In the genomic region with DNA sequence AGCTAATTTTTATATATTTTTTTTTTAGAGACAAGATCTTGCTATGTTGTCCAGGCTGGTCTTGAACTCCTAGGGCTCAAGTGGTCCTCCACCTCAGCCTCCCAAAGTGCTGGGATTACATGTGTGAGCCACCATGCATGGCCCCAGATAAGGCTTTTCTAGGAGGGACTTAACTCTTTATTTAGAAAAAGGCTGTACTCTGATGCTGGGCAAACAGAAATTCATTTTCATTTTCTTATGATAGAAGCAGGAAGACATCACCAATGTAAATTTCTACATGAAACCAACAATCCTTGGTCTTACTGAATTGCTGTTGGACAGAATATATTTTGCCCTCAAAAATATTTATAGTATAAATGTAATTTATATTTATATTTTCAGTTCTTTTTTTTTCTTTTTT, we compare ENCODE assay signal across 17 cellular contexts. TPM values are rescaled to one million over a fixed set of nuclear protein-coding genes. Genes with fewer than 3 reads are reported as not detected.
DNase-seq lines count a peak whose midpoint lies in the region; ATAC-seq and TF ChIP-seq lines count a peak whose summit lies in the region.
"Had no signal": no experiment of that assay in that cellular context is flagged by ENCODE, and none has a peak within 500 bp of the region (broad histone marks: within the 10 kb centered on the region; RNA-seq: fewer than 3 reads in every experiment).

No MANE protein-coding gene starts in this region.

- TF ChIP-seq POLR2A in spleen (IDR thresholded peaks at IDR 0.05) = no peak
- TF ChIP-seq POLR2A in vagina (IDR thresholded peaks at IDR 0.05) = no peak

- H3K27me3 Mint-ChIP-seq in activated T-cell treated with anti-CD3 and anti-CD28 coated beads, Interleukin-2, amount 50 U/mL, for 24 hours = no peaks in the 10 kb centered on the region
- no peaks in the 10 kb centered on the region for H3K27me3 Mint-ChIP-seq in activated B cell treated with CpG ODN at 0.5 μM for 24 hours

- DNase-seq in activated T-cell treated with anti-CD3 and anti-CD28 coated beads, Interleukin-2, amount 50 U/mL, for 24 hours = no peak
- DNase-seq in activated T-cell treated with anti-CD3 and anti-CD28 coated beads, Interleukin-2, amount 50 U/mL, for 1 hour = no peak
- no peak for DNase-seq in activated B cell treated with CpG ODN at 0.5 μM for 24 hours
- DNase-seq in spleen = no peak
- no peak for DNase-seq in cardiac septum (ENCODE audit: low spot score)
- DNase-seq in sciatic nerve (ENCODE audit: low spot score) = no peak
- DNase-seq in vagina (ENCODE audit: extremely low spot score in 2 of 2) = no peak
- DNase-seq: ACHN, DND-41, GOT3, NCI-H1048, SK-N-SH, stomach had no signal

- intact Hi-C loops in activated B cell treated with CpG ODN at 0.5 μM for 24 hours (cut with micrococcal nuclease) (loop anchor here (1.0 to 2.0 kb wide), 2 partner anchors 10 to 15 kb away; a partner anchor contains a TSS), spleen (cut with DNase I; ENCODE audit: low total_unique reads) (no loop called here), cardiac septum (cut with DNase I) (no loop called here), sciatic nerve (cut with DNase I) (no loop called here), vagina (cut with DNase I) (no loop called here)

- H3K27ac ChIP-seq in spleen (peak overlapping the region in 7 of 8 donors; percentile 39 to 81 (median 61)), vagina (no peak overlapping the region)
- H3K27ac ChIP-seq: esophagus muscularis mucosa, upper lobe of right lung had no signal

- H3K36me3 Mint-ChIP-seq in activated T-cell treated with anti-CD3 and anti-CD28 coated beads, Interleukin-2, amount 50 U/mL, for 24 hours (ENCODE audit: low read depth) = peaks cover 47% of the 10 kb centered on the region
- peaks cover 2% of the 10 kb centered on the region for H3K36me3 Mint-ChIP-seq in activated B cell treated with CpG ODN at 0.5 μM for 24 hours (ENCODE audit: low read depth)

- peak overlapping the region; percentile 94 for H3K27ac Mint-ChIP-seq in activated T-cell treated with anti-CD3 and anti-CD28 coated beads, Interleukin-2, amount 50 U/mL, for 24 hours
- peak overlapping the region; percentile 91 for H3K27ac Mint-ChIP-seq in activated B cell treated with CpG ODN at 0.5 μM for 24 hours

- no peaks in the 10 kb centered on the region for H3K9me3 Mint-ChIP-seq in activated T-cell treated with anti-CD3 and anti-CD28 coated beads, Interleukin-2, amount 50 U/mL, for 24 hours
- H3K9me3 Mint-ChIP-seq in activated B cell treated with CpG ODN at 0.5 μM for 24 hours = no peaks in the 10 kb centered on the region

- H3K27me3 ChIP-seq in spleen (replicated peaks in 1 of 7) (no peaks in the 10 kb centered on the region), vagina (no peaks in the 10 kb centered on the region)
- H3K27me3 ChIP-seq: esophagus muscularis mucosa, stomach, upper lobe of right lung had no signal

- H3K4me3 ChIP-seq in spleen (no peak overlapping the region), vagina (no peak overlapping the region)
- H3K4me3 ChIP-seq: esophagus muscularis mucosa, stomach, upper lobe of right lung had no signal

- H3K36me3 ChIP-seq in spleen (no peaks in the 10 kb centered on the region), vagina (no peaks in the 10 kb centered on the region)
- H3K36me3 ChIP-seq: esophagus muscularis mucosa, upper lobe of right lung had no signal

- H3K4me3 Mint-ChIP-seq in activated T-cell treated with anti-CD3 and anti-CD28 coated beads, Interleukin-2, amount 50 U/mL, for 24 hours = peak overlapping the region; percentile 61
- no peak overlapping the region for H3K4me3 Mint-ChIP-seq in activated B cell treated with CpG ODN at 0.5 μM for 24 hours

- CTCF ChIA-PET in activated B cell treated with CpG ODN at 0.5 μM for 24 hours (lab: Charles Lee) = no interaction called here

- TF ChIP-seq CTCF in activated B cell treated with CpG ODN at 0.5 μM for 24 hours (IDR thresholded peaks at IDR 0.05) (no peak), spleen (IDR thresholded peaks at IDR 0.05 in 8 of 11, conservative IDR thresholded peaks at IDR 0.05 in 3 of 11) (no peak), vagina (IDR thresholded peaks at IDR 0.05) (no peak)

- POLR2A ChIA-PET in activated B cell treated with CpG ODN at 0.5 μM for 24 hours (lab: Charles Lee) = interaction anchor here (0.6 to 1.8 kb wide), 4 partner anchors 8 to 44 kb away, joined by 3 to 9 read pairs (median 5); a partner anchor contains a TSS

- H3K4me1 ChIP-seq in spleen (peaks cover 0 to 32% (median 9%) of the 10 kb centered on the region in 6 donors), vagina (no peaks in the 10 kb centered on the region)
- H3K4me1 ChIP-seq: esophagus muscularis mucosa, stomach, upper lobe of right lung had no signal

- H3K4me1 Mint-ChIP-seq in activated T-cell treated with anti-CD3 and anti-CD28 coated beads, Interleukin-2, amount 50 U/mL, for 24 hours (ENCODE audit: low read depth) = peaks cover 68% of the 10 kb centered on the region
- peaks cover 68% of the 10 kb centered on the region for H3K4me1 Mint-ChIP-seq in activated B cell treated with CpG ODN at 0.5 μM for 24 hours

- ATAC-seq in GM18517 (IDR thresholded peaks at IDR 0.05; ENCODE audit: unreplicated experiment) = peak; percentile 10
- ATAC-seq in activated B cell treated with CpG ODN at 0.5 μM for 24 hours (ENCODE audit: low read depth) = no peak
- ATAC-seq in sciatic nerve = no peak
- ATAC-seq: left lobe of liver, upper lobe of right lung had no signal

- no peaks in the 10 kb centered on the region for H3K9me3 ChIP-seq in spleen
- H3K9me3 ChIP-seq in vagina = no peaks in the 10 kb centered on the region
- H3K9me3 ChIP-seq: esophagus muscularis mucosa, SK-N-SH, stomach, upper lobe of right lung had no signal

RNA-seq across cellular contexts. Expression of a gene that starts 9.6 kb away (rescaled TPM):
- total RNA-seq in activated B cell treated with CpG ODN at 0.5 μM for 24 hours (16.2 and 19.8 TPM in 2 replicates), spleen (10 to 100 TPM in 6 of 7 donors, 1 to 10 TPM in 1; 8.5 to 17.5 (median 12.8) TPM), cardiac septum (6.1 TPM), sciatic nerve (12.4 TPM), vagina (10.6 TPM)
- 1 to 10 TPM; 2.5 to 4.4 (median 3.0) TPM for polyA plus RNA-seq in spleen

RNA-seq across cellular contexts. Expression of a gene that starts 42.4 kb away (rescaled TPM):
- total RNA-seq in activated B cell treated with CpG ODN at 0.5 μM for 24 hours = 93.7 and 98.8 TPM in 2 replicates
- total RNA-seq in spleen = 10 to 100 TPM; 46.1 to 91.4 (median 61.0) TPM
- polyA plus RNA-seq in spleen = 10 to 100 TPM; 18.4 to 23.1 (median 20.2) TPM
- total RNA-seq in cardiac septum = 24.3 TPM
- total RNA-seq in sciatic nerve = 35.1 TPM
- 23.1 TPM for total RNA-seq in vagina
